ENCODE assay signal across 19 cellular contexts in the genomic region with DNA sequence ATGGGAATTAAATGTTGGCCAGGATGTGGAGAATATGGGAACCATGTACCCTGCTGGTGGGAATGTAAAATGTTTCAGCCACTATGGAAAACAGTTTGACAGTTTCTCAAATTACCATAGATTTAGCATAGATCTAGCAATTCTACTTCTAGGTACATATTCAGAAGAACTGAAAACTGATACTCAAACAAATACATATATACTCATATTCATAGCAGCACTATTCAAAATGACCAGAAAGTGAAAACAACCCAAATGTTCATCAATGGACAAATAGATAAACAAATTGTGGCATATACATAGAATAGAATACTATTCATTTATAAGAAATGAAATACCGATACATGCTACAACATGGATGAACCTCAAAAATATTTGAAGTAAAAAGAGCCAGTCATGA.
"Had no signal": no experiment of that assay in that cellular context is flagged by ENCODE, and none has a peak within 500 bp of the region (broad histone marks: within the 10 kb centered on the region; RNA-seq: fewer than 3 reads in every experiment).

No MANE protein-coding gene starts in this region.

- H3K9me3 Mint-ChIP-seq: activated B cell treated with CpG ODN at 0.5 μM for 24 hours had no signal

- H3K4me1 ChIP-seq: right atrium auricular region, tibial artery had no signal

- H3K27ac ChIP-seq: brain microvascular endothelial cell, right atrium auricular region, tibial artery had no signal

- H3K27me3 ChIP-seq: brain microvascular endothelial cell, right atrium auricular region, tibial artery had no signal

- H3K27me3 Mint-ChIP-seq: activated B cell treated with CpG ODN at 0.5 μM for 24 hours; activated naive CD8-positive, alpha-beta T cell treated with anti-CD3 and anti-CD28 coated beads, Interleukin-2, amount 10 ng/mL, durations not matched to agents 7 days and 5 days; central memory CD8-positive, alpha-beta T cell; naive thymus-derived CD8-positive, alpha-beta T cell had no signal

- H3K4me1 Mint-ChIP-seq: activated B cell treated with CpG ODN at 0.5 μM for 24 hours; activated naive CD8-positive, alpha-beta T cell treated with anti-CD3 and anti-CD28 coated beads, Interleukin-2, amount 10 ng/mL, durations not matched to agents 7 days and 5 days; central memory CD8-positive, alpha-beta T cell; naive thymus-derived CD8-positive, alpha-beta T cell had no signal

- DNase-seq: activated B cell treated with CpG ODN at 0.5 μM for 24 hours; activated CD4-positive, alpha-beta T cell treated with anti-CD3 and anti-CD28 coated beads for 48 hours; activated CD8-positive, alpha-beta memory T cell treated with anti-CD3 and anti-CD28 coated beads for 24 hours; activated naive CD4-positive, alpha-beta T cell; activated naive CD8-positive, alpha-beta T cell treated with anti-CD3 and anti-CD28 coated beads, Interleukin-2, amount 10 ng/mL, durations not matched to agents 7 days and 5 days; anterior cingulate cortex; brain microvascular endothelial cell; cortex of kidney; effector CD4-positive, alpha-beta T cell; head of caudate nucleus; mesenchymal stem cell; naive thymus-derived CD8-positive, alpha-beta T cell; occipital lobe; stimulated activated CD4-positive, alpha-beta T cell treated with anti-CD3 and anti-CD28 coated beads, Interleukin-15, amount 100 ng/mL, for 24 hours; stimulated activated CD4-positive, alpha-beta T cell treated with anti-CD3 and anti-CD28 coated beads, Interleukin-4, amount 100 ng/mL, for 1 hour; stimulated activated naive CD4-positive, alpha-beta T cell; tibial artery had no signal

- H3K27ac Mint-ChIP-seq: activated B cell treated with CpG ODN at 0.5 μM for 24 hours; activated naive CD8-positive, alpha-beta T cell treated with anti-CD3 and anti-CD28 coated beads, Interleukin-2, amount 10 ng/mL, durations not matched to agents 7 days and 5 days; naive thymus-derived CD8-positive, alpha-beta T cell had no signal

- H3K9me3 ChIP-seq: right atrium auricular region, tibial artery had no signal

- H3K36me3 Mint-ChIP-seq: activated naive CD8-positive, alpha-beta T cell treated with anti-CD3 and anti-CD28 coated beads, Interleukin-2, amount 10 ng/mL, durations not matched to agents 7 days and 5 days; naive thymus-derived CD8-positive, alpha-beta T cell had no signal

- H3K4me3 Mint-ChIP-seq: activated B cell treated with CpG ODN at 0.5 μM for 24 hours; activated naive CD8-positive, alpha-beta T cell treated with anti-CD3 and anti-CD28 coated beads, Interleukin-2, amount 10 ng/mL, durations not matched to agents 7 days and 5 days; central memory CD8-positive, alpha-beta T cell; naive thymus-derived CD8-positive, alpha-beta T cell had no signal

- ATAC-seq: naive thymus-derived CD8-positive, alpha-beta T cell had no signal
